ENCODE assay signal across 10 cellular contexts in the genomic region with DNA sequence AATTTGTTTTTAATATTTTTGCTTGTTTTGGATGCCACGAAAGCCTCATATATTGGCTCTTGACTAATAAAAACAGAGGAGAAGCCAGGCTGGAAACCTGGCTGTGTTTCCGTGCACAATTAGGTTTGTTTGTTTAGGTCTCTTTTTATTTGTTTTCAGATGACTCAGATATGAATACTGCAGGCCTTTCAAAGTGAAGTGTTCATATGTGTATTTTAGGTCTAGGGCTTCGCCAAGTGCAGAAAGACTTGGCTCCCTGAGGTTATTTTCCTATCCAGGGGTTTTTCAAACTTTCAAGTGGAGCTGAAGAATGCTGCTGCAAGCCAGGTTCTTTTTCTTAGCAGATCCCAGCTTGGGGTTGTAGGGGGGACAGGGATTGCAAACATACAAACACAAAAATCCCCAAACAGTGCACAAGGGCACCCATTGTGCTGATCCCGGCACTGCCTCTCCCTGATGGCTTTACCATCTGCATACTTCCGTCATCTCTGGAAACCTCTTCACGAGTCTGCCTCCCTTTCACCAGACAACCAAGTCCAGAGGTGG.
DNase-seq lines count a peak whose midpoint lies in the region; ATAC-seq, FAIRE-seq and TF ChIP-seq lines count a peak whose summit lies in the region.
"Had no signal": no experiment of that assay in that cellular context is flagged by ENCODE, and none has a peak within 500 bp of the region (broad histone marks: within the 10 kb centered on the region; RNA-seq: fewer than 3 reads in every experiment).

No MANE protein-coding gene starts in this region.

- DNase-seq in AG08395 (ENCODE audit: low spot score) = peak; percentile 40
- DNase-seq in NCI-H1092 (lab: John Stamatoyannopoulos, UW) = peak; percentile 52
- DNase-seq in astrocyte of the hippocampus (ENCODE audit: low read depth, low spot score) = peak; percentile 88
- peak; percentile 73 for DNase-seq in HepG2 (ENCODE audit: low spot score)
- no peak for DNase-seq in T-helper 2 cell
- DNase-seq: stimulated activated naive CD4-positive, alpha-beta T cell had no signal

- WGBS in HepG2 (ENCODE audit: low lambda C conversion rate) = 1% methylated on average over 6 of the region's 6 CpGs

- ATAC-seq in HepG2 (peak; percentile 91), HG03432 (IDR thresholded peaks at IDR 0.05; ENCODE audit: unreplicated experiment) (no peak), GM18517 (IDR thresholded peaks at IDR 0.05; ENCODE audit: unreplicated experiment) (no peak)
- ATAC-seq in activated T-helper 17 cell treated with anti-CD3 and anti-CD28 coated beads, Interleukin-2, amount 50 U/mL, for 72 hours (replicated peaks) = no peak

- TF ChIP-seq CTCF in HepG2 (CRISPR knock-in tag; IDR thresholded peaks at IDR 0.05) = no peak

- TF ChIP-seq EP300 in HepG2 (IDR thresholded peaks at IDR 0.05; ENCODE audit: low read depth in 2 of 2, low read length in 2 of 2) (no peak), HepG2 (CRISPR knock-in tag; IDR thresholded peaks at IDR 0.05; ENCODE audit: borderline replicate concordance) (no peak)

- no peaks in the 10 kb centered on the region for H3K9me3 ChIP-seq in HepG2 (ENCODE audit: low read length)
- H3K9me3 ChIP-seq: adrenal gland had no signal

- H3K9me3 Mint-ChIP-seq in activated T-helper 17 cell treated with anti-CD3 and anti-CD28 coated beads, Interleukin-2, amount 50 U/mL, for 72 hours = no peaks in the 10 kb centered on the region

- H3K79me2 ChIP-seq in HepG2 (ENCODE audit: insufficient read depth, low read length) = no peaks in the 10 kb centered on the region

- H4K20me1 ChIP-seq in HepG2 (ENCODE audit: insufficient read depth, low read length) = no peaks in the 10 kb centered on the region

- TF ChIP-seq POLR2A in HepG2 (IDR thresholded peaks at IDR 0.05; ENCODE audit: insufficient read depth in 1 of 2, low read depth in 2 of 2, low read length in 2 of 2) = no peak

- in situ Hi-C loops in HepG2 (cut with HindIII; ENCODE audit: extremely low pct_ligation_motif_present, low pct_unique_long_range_greater_than_20kb) = no loop called here

- no peak overlapping the region for H3K9ac ChIP-seq in HepG2 (ENCODE audit: insufficient read depth, low read depth, low read length)

- TF ChIP-seq RAD21 in HepG2 (CRISPR knock-in tag; IDR thresholded peaks at IDR 0.05) = no peak

- CTCF ChIA-PET in HepG2 (lab: Yijun Ruan, JAX; ENCODE audit: low intra/inter-chr PET ratio, low total read pairs) = no interaction called here

- no peak overlapping the region for H3K4me3 Mint-ChIP-seq in activated T-helper 17 cell treated with anti-CD3 and anti-CD28 coated beads, Interleukin-2, amount 50 U/mL, for 72 hours

- H3K4me1 ChIP-seq in HepG2 (ENCODE audit: insufficient read depth, low read length) = peaks cover 42% of the 10 kb centered on the region
- H3K4me1 ChIP-seq: adrenal gland had no signal

- H3K4me1 Mint-ChIP-seq in activated T-helper 17 cell treated with anti-CD3 and anti-CD28 coated beads, Interleukin-2, amount 50 U/mL, for 72 hours = peaks cover 8% of the 10 kb centered on the region

- peak overlapping the region in 1 of 3 experiments; percentile 30; a peak in 2 of 6 replicates for H3K4me3 ChIP-seq in HepG2 (replicated peaks in 1 of 3; ENCODE audit: insufficient read depth in 1 of 3, low read depth in 2 of 3, low read length in 3 of 3)
- H3K4me3 ChIP-seq: adrenal gland had no signal

- POLR2A ChIA-PET in HepG2 (lab: Yijun Ruan, JAX) = no interaction called here

- intact Hi-C loops in HepG2 (cut with micrococcal nuclease; ENCODE audit: unreplicated experiment) = loop anchor here (10.0 kb wide), 1 partner anchor 112 kb away; no protein-coding TSS in a partner anchor

- no peak overlapping the region for H3K27ac Mint-ChIP-seq in activated T-helper 17 cell treated with anti-CD3 and anti-CD28 coated beads, Interleukin-2, amount 50 U/mL, for 72 hours

- H3K4me2 ChIP-seq in HepG2 (ENCODE audit: low read depth, low read length) = peak overlapping the region; percentile 44

- no peak for FAIRE-seq in HepG2 (lab: Jason Lieb, UNC)

- H2AFZ ChIP-seq in HepG2 (ENCODE audit: low read length) = no peak overlapping the region

- peaks cover 11% of the 10 kb centered on the region for H3K27me3 Mint-ChIP-seq in activated T-helper 17 cell treated with anti-CD3 and anti-CD28 coated beads, Interleukin-2, amount 50 U/mL, for 72 hours

- no peaks in the 10 kb centered on the region for H3K36me3 Mint-ChIP-seq in activated T-helper 17 cell treated with anti-CD3 and anti-CD28 coated beads, Interleukin-2, amount 50 U/mL, for 72 hours (ENCODE audit: low read depth)

- no peak overlapping the region for H3K27ac ChIP-seq in HepG2 (ENCODE audit: extremely low read length, insufficient read depth, low read length)

- no TSS peak for BruUV-seq in HepG2 (replicated peaks; lab: Mats Ljungman, UMichigan)

- H3K36me3 ChIP-seq in HepG2 (replicated peaks in 1 of 2; ENCODE audit: control insufficient read depth in 1 of 2, insufficient read depth in 2 of 2, low read length in 2 of 2) = no peaks in the 10 kb centered on the region
- H3K36me3 ChIP-seq: adrenal gland had no signal

- H3K27me3 ChIP-seq in HepG2 (ENCODE audit: control insufficient read depth in 1 of 2, insufficient read depth in 2 of 2, low read length in 2 of 2) = peaks cover 0 to 30% of the 10 kb centered on the region in 2 experiments; a peak in 3 of 5 replicates
- H3K27me3 ChIP-seq: adrenal gland had no signal

TF ChIP-seq in HepG2, 621 proteins besides CTCF, POLR2A, EP300 and RAD21 (continues in another document):
- TF ChIP-seq FOXA1 (IDR thresholded peaks at IDR 0.05) (no peak), FOXA1 (CRISPR knock-in tag; IDR thresholded peaks at IDR 0.05) (peak; percentile 31; the same call in 1 of the 2 replicates), MED1 (CRISPR knock-in tag; IDR thresholded peaks at IDR 0.05) (peak; percentile 21; the same call in 1 of the 2 replicates), ZHX1 (CRISPR knock-in tag; IDR thresholded peaks at IDR 0.05; ENCODE audit: low read depth) (no peak), ZNF138 (CRISPR knock-in tag; IDR thresholded peaks at IDR 0.05; ENCODE audit: low read depth) (no peak), TBX3 (IDR thresholded peaks at IDR 0.05; ENCODE audit: borderline replicate concordance) (peak; percentile 24; the same call in 1 of the 2 replicates), KMT2A (CRISPR knock-in tag; IDR thresholded peaks at IDR 0.05) (no peak), ZNF879 (CRISPR knock-in tag; IDR thresholded peaks at IDR 0.05) (no peak), FOSL2 (CRISPR knock-in tag; IDR thresholded peaks at IDR 0.05) (peak; percentile 83)
- TF ChIP-seq, protein P1, sequence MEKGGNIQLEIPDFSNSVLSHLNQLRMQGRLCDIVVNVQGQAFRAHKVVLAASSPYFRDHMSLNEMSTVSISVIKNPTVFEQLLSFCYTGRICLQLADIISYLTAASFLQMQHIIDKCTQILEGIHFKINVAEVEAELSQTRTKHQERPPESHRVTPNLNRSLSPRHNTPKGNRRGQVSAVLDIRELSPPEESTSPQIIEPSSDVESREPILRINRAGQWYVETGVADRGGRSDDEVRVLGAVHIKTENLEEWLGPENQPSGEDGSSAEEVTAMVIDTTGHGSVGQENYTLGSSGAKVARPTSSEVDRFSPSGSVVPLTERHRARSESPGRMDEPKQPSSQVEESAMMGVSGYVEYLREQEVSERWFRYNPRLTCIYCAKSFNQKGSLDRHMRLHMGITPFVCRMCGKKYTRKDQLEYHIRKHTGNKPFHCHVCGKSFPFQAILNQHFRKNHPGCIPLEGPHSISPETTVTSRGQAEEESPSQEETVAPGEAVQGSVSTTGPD (CRISPR knock-in tag; IDR thresholded peaks at IDR 0.05) = 0 out of 2 replicates have a peak, but pooled peaks have one; percentile 22

Comparison
In these comparisons a context has a peak if more than half of its experiments do, and no peak if none do; other contexts are left out.
1. DNase-seq: peak in AG08395 (single experiment), NCI-H1092 (single experiment), astrocyte of the hippocampus (single experiment) and HepG2 (single experiment); none in T-helper 2 cell (0 of 5).